ENCODE assay signal across 10 cellular contexts in the genomic region with DNA sequence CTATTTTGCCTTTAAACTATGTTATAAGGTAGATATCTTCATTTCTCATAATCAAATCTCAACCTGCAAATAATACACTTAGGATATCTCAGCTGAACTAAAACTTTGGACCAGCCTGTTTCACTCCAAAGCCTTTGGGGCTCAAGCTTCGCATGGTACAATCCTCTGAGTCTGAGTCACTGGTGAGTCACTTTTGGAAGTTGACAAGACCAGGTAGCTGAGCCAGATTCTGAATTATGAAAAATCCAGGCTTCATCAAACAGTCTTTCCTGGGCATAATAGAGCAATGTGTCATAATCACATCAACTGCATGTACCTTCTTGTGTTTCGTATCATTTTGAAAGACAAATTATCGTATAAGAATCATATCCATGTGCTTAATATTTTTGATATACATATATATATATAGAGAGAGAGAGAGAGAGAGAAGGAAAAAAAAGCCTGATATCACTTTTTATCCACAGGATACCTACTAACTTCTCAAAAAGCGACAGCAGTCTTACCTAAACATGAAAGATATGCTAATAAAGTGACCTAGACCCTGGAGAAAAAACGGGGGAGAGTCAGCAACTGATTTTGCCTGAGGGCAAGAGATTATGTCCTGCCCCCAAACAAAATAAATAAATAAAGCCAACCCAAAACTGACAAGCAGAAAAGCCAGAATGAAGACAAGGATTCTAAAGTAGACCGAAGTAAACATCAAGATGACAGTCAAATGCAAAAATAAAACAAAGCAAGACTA.
A peak's percentile ranks its signal among the peaks of the same experiment; 100 is the strongest.
DNase-seq lines count a peak whose midpoint lies in the region; ATAC-seq, FAIRE-seq and TF ChIP-seq lines count a peak whose summit lies in the region.
"Had no signal": no experiment of that assay in that cellular context is flagged by ENCODE, and none has a peak within 500 bp of the region (broad histone marks: within the 10 kb centered on the region; RNA-seq: fewer than 3 reads in every experiment).

No MANE protein-coding gene starts in this region.

- no peaks in the 10 kb centered on the region for H4K20me1 ChIP-seq in astrocyte (ENCODE audit: insufficient read depth, low read length)

- TF ChIP-seq CTCF in activated CD8-positive, alpha-beta T cell treated with anti-CD3 and anti-CD28 coated beads for 36 hours (IDR thresholded peaks at IDR 0.05): no peak
- no peak for TF ChIP-seq CTCF in astrocyte (IDR thresholded peaks at IDR 0.05; ENCODE audit: insufficient read depth, low read depth, low read length)
- no peak for TF ChIP-seq CTCF in kidney epithelial cell (IDR thresholded peaks at IDR 0.05; ENCODE audit: insufficient read depth, low read length, poor library complexity, severe bottlenecking)
- no peak for TF ChIP-seq CTCF in tibial artery (IDR thresholded peaks at IDR 0.05)

- no peaks in the 10 kb centered on the region for H3K27me3 Mint-ChIP-seq in activated CD8-positive, alpha-beta T cell treated with anti-CD3 and anti-CD28 coated beads for 36 hours
- no peaks in the 10 kb centered on the region for H3K27me3 Mint-ChIP-seq in activated CD8-positive, alpha-beta T cell treated with anti-CD3 and anti-CD28 coated beads, Interleukin-2, amount 10 ng/mL, durations not matched to agents 7 days and 5 days (ENCODE audit: low read depth)
- no peaks in the 10 kb centered on the region for H3K27me3 Mint-ChIP-seq in astrocyte (ENCODE audit: low read depth, unreplicated experiment)

- H3K79me2 ChIP-seq in astrocyte (ENCODE audit: insufficient read depth, low read length): no peaks in the 10 kb centered on the region

- H3K9ac ChIP-seq in astrocyte (ENCODE audit: low read length): peak overlapping the region; percentile 53

- peak; percentile 78 for ATAC-seq in activated CD8-positive, alpha-beta T cell treated with anti-CD3 and anti-CD28 coated beads for 36 hours
- no peak for ATAC-seq in activated CD8-positive, alpha-beta T cell treated with anti-CD3 and anti-CD28 coated beads, Interleukin-2, amount 10 ng/mL, durations not matched to agents 7 days and 5 days
- ATAC-seq in HG02852 (IDR thresholded peaks at IDR 0.05; ENCODE audit: unreplicated experiment): no peak

- H3K4me3 Mint-ChIP-seq in activated CD8-positive, alpha-beta T cell treated with anti-CD3 and anti-CD28 coated beads for 36 hours: no peak overlapping the region
- H3K4me3 Mint-ChIP-seq in activated CD8-positive, alpha-beta T cell treated with anti-CD3 and anti-CD28 coated beads, Interleukin-2, amount 10 ng/mL, durations not matched to agents 7 days and 5 days: no peak overlapping the region
- H3K4me3 Mint-ChIP-seq in astrocyte (ENCODE audit: unreplicated experiment): no peak overlapping the region
- H3K4me3 Mint-ChIP-seq: CD4-positive, CD25-positive, alpha-beta regulatory T cell; T-helper 1 cell treated with Interleukin-12 subunit alpha and Interleukin-12 subunit beta and Interleukin-4 antibody, amounts not matched to agents 30 μg/mL and 1 μg/mL, for 36 hours had no signal

- peak overlapping the region; percentile 58 for H3K4me2 ChIP-seq in astrocyte (ENCODE audit: low read length)

- H3K27ac Mint-ChIP-seq in activated CD8-positive, alpha-beta T cell treated with anti-CD3 and anti-CD28 coated beads for 36 hours: no peak overlapping the region
- H3K27ac Mint-ChIP-seq in activated CD8-positive, alpha-beta T cell treated with anti-CD3 and anti-CD28 coated beads, Interleukin-2, amount 10 ng/mL, durations not matched to agents 7 days and 5 days: no peak overlapping the region
- H3K27ac Mint-ChIP-seq in astrocyte (ENCODE audit: unreplicated experiment): peak overlapping the region; percentile 6
- H3K27ac Mint-ChIP-seq: T-helper 1 cell treated with Interleukin-12 subunit alpha and Interleukin-12 subunit beta and Interleukin-4 antibody, amounts not matched to agents 30 μg/mL and 1 μg/mL, for 36 hours had no signal

- intact Hi-C loops in activated CD8-positive, alpha-beta T cell treated with anti-CD3 and anti-CD28 coated beads for 36 hours (cut with micrococcal nuclease): loop anchor here (10.0 kb wide), 1 partner anchor 412 kb away; no protein-coding TSS in a partner anchor
- intact Hi-C loops in tibial artery (cut with DNase I; ENCODE audit: low total_unique reads): loop anchor here (10.0 kb wide), 1 partner anchor 172 kb away; no protein-coding TSS in a partner anchor

- POLR2A ChIA-PET in activated CD8-positive, alpha-beta T cell treated with anti-CD3 and anti-CD28 coated beads for 36 hours (lab: Charles Lee): interaction anchor here (1.0 kb wide), 1 partner anchor 13 kb away, joined by 3 read pairs; no protein-coding TSS in a partner anchor
- POLR2A ChIA-PET in activated CD8-positive, alpha-beta T cell treated with anti-CD3 and anti-CD28 coated beads, Interleukin-2, amount 10 ng/mL, durations not matched to agents 7 days and 5 days (lab: Charles Lee): no interaction called here

- H2AFZ ChIP-seq in astrocyte (ENCODE audit: low read depth, low read length): no peak overlapping the region

- H3K9me3 Mint-ChIP-seq in activated CD8-positive, alpha-beta T cell treated with anti-CD3 and anti-CD28 coated beads for 36 hours: peaks cover 2% of the 10 kb centered on the region
- H3K9me3 Mint-ChIP-seq in activated CD8-positive, alpha-beta T cell treated with anti-CD3 and anti-CD28 coated beads, Interleukin-2, amount 10 ng/mL, durations not matched to agents 7 days and 5 days (ENCODE audit: insufficient read depth): peaks cover 14% of the 10 kb centered on the region
- H3K9me3 Mint-ChIP-seq in astrocyte (ENCODE audit: unreplicated experiment): no peaks in the 10 kb centered on the region

- peak; percentile 99 for FAIRE-seq in astrocyte (lab: Jason Lieb, UNC)

- H3K36me3 ChIP-seq in astrocyte (ENCODE audit: insufficient read depth, low read length) (no peaks in the 10 kb centered on the region), kidney epithelial cell (ENCODE audit: control insufficient read depth, insufficient read depth, low read length) (no peaks in the 10 kb centered on the region), tibial artery (no peaks in the 10 kb centered on the region)

- H3K4me1 Mint-ChIP-seq in activated CD8-positive, alpha-beta T cell treated with anti-CD3 and anti-CD28 coated beads for 36 hours (ENCODE audit: low read depth): peaks cover 47% of the 10 kb centered on the region
- H3K4me1 Mint-ChIP-seq in activated CD8-positive, alpha-beta T cell treated with anti-CD3 and anti-CD28 coated beads, Interleukin-2, amount 10 ng/mL, durations not matched to agents 7 days and 5 days (ENCODE audit: low read depth): peaks cover 35% of the 10 kb centered on the region
- H3K4me1 Mint-ChIP-seq in astrocyte (ENCODE audit: low read depth, unreplicated experiment): peaks cover 34% of the 10 kb centered on the region

- DNase-seq in activated CD8-positive, alpha-beta T cell treated with anti-CD3 and anti-CD28 coated beads for 36 hours: peak; percentile 42
- DNase-seq in activated CD8-positive, alpha-beta T cell treated with anti-CD3 and anti-CD28 coated beads, Interleukin-2, amount 10 ng/mL, durations not matched to agents 7 days and 5 days: no peak
- DNase-seq in astrocyte (ENCODE audit: low read depth) (peak; percentile 96), kidney epithelial cell (ENCODE audit: low read depth) (peak; percentile 89), tibial artery (peak; percentile 64 to 81), NCI-H774 (lab: John Stamatoyannopoulos, UW) (no peak), Kasumi-1 (lab: John Stamatoyannopoulos, UW) (no peak)
- DNase-seq: CD4-positive, CD25-positive, alpha-beta regulatory T cell had no signal

- H3K4me3 ChIP-seq in astrocyte (ENCODE audit: insufficient read depth, low read depth, low read length) (no peak overlapping the region), kidney epithelial cell (ENCODE audit: low read depth, low read length) (no peak overlapping the region), tibial artery (no peak overlapping the region)

- H3K4me1 ChIP-seq in astrocyte (ENCODE audit: insufficient read depth, low read length): peaks cover 40% of the 10 kb centered on the region
- peaks cover 0 to 27% (median 7%) of the 10 kb centered on the region in 4 donors for H3K4me1 ChIP-seq in tibial artery

- H3K9me3 ChIP-seq in astrocyte (ENCODE audit: insufficient read depth, low read depth, low read length): no peaks in the 10 kb centered on the region
- H3K9me3 ChIP-seq in tibial artery: no peaks in the 10 kb centered on the region

- CTCF ChIA-PET in activated CD8-positive, alpha-beta T cell treated with anti-CD3 and anti-CD28 coated beads for 36 hours (lab: Charles Lee): interaction anchor here (1.1 kb wide), 1 partner anchor 14 kb away, joined by 3 read pairs; no protein-coding TSS in a partner anchor
- CTCF ChIA-PET in activated CD8-positive, alpha-beta T cell treated with anti-CD3 and anti-CD28 coated beads, Interleukin-2, amount 10 ng/mL, durations not matched to agents 7 days and 5 days (lab: Charles Lee): interaction anchor here (0.7 to 1.3 kb wide), 3 partner anchors 23 to 431 kb away, joined by 3 read pairs; no protein-coding TSS in a partner anchor

- H3K27ac ChIP-seq in astrocyte (ENCODE audit: low read depth, low read length) (peak overlapping the region; percentile 84), tibial artery (peak overlapping the region; percentile 64 to 66)

- peaks cover 2% of the 10 kb centered on the region for H3K36me3 Mint-ChIP-seq in activated CD8-positive, alpha-beta T cell treated with anti-CD3 and anti-CD28 coated beads for 36 hours (ENCODE audit: low read depth)
- peaks cover 24% of the 10 kb centered on the region for H3K36me3 Mint-ChIP-seq in activated CD8-positive, alpha-beta T cell treated with anti-CD3 and anti-CD28 coated beads, Interleukin-2, amount 10 ng/mL, durations not matched to agents 7 days and 5 days (ENCODE audit: low read depth)
- H3K36me3 Mint-ChIP-seq in astrocyte (ENCODE audit: low read depth, unreplicated experiment): no peaks in the 10 kb centered on the region

- no peaks in the 10 kb centered on the region for H3K27me3 ChIP-seq in astrocyte (ENCODE audit: insufficient read depth, low read length)
- no peaks in the 10 kb centered on the region for H3K27me3 ChIP-seq in kidney epithelial cell (ENCODE audit: control insufficient read depth, insufficient read depth, low read length)
- H3K27me3 ChIP-seq in tibial artery: no peaks in the 10 kb centered on the region

Comparison
In these comparisons a context has a peak if more than half of its experiments do, and no peak if none do; other contexts are left out.
1. DNase-seq: peak in activated CD8-positive, alpha-beta T cell treated with anti-CD3 and anti-CD28 coated beads for 36 hours (single experiment), astrocyte (single experiment), kidney epithelial cell (single experiment) and tibial artery (2 of 2); none in activated CD8-positive, alpha-beta T cell treated with anti-CD3 and anti-CD28 coated beads, Interleukin-2, amount 10 ng/mL, durations not matched to agents 7 days and 5 days (single experiment), NCI-H774 (single experiment) and Kasumi-1 (0 of 2).